Comparison of ENCODE assay signal across 10 cellular contexts in the genomic region with DNA sequence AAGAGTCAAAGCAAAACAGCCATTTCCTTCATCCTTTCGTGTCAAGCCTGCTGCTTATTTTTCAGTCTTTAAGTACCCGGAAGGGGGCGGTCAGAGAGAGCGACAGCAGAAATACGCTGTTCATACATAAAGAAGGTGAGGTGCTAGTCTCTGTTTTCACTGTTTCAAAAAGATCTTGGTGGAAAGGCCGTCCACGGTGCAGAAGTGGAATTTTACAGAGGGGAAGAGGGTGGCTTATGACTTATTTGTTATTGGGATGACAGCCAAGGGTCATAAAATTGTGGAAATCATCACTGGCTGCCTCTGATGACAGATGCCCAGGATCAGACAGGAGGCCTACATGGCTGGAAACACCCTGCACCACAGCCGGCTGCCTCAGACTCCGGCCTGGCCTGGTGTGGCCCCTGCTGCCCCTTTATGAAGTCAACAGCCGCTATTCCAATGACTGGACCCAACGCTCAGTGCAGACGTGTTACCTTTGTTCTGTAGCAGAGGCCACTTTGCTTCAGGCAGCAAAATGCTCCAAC. TPM values are rescaled to one million over a fixed set of nuclear protein-coding genes. Genes with fewer than 3 reads are reported as not detected.
DNase-seq lines count a peak whose midpoint lies in the region; ATAC-seq and TF ChIP-seq lines count a peak whose summit lies in the region.
"Had no signal": no experiment of that assay in that cellular context is flagged by ENCODE, and none has a peak within 500 bp of the region (broad histone marks: within the 10 kb centered on the region; RNA-seq: fewer than 3 reads in every experiment).

No MANE protein-coding gene starts in this region.

- H3K9me3 Mint-ChIP-seq in activated CD8-positive, alpha-beta memory T cell treated with anti-CD3 and anti-CD28 coated beads, Interleukin-2, amount 10 ng/mL, durations not matched to agents 7 days and 5 days (ENCODE audit: low read depth) = no peaks in the 10 kb centered on the region
- no peaks in the 10 kb centered on the region for H3K9me3 Mint-ChIP-seq in H9
- H3K9me3 Mint-ChIP-seq: activated T-cell treated with anti-CD3 and anti-CD28 coated beads, Interleukin-2, amount 50 U/mL, for 24 hours had no signal

- peak overlapping the region; percentile 35 for H3K27ac ChIP-seq in substantia nigra (ENCODE audit: low read depth, low read length, poor library complexity, severe bottlenecking)
- no peak overlapping the region for H3K27ac ChIP-seq in H9 (ENCODE audit: insufficient read length, low read depth, low read length)
- peak overlapping the region in 2 of 4 donors; percentile 5 to 27 for H3K27ac ChIP-seq in esophagus muscularis mucosa (replicated peaks in 1 of 4)

- H3K23me2 ChIP-seq in H9 (ENCODE audit: insufficient read length, low read depth, low read length, poor library complexity, severe bottlenecking) = no peaks in the 10 kb centered on the region

- H3K36me3 Mint-ChIP-seq in activated CD8-positive, alpha-beta memory T cell treated with anti-CD3 and anti-CD28 coated beads, Interleukin-2, amount 10 ng/mL, durations not matched to agents 7 days and 5 days = peaks cover 10% of the 10 kb centered on the region
- peaks cover 10 to 12% (median 10%) of the 10 kb centered on the region in 3 experiments for H3K36me3 Mint-ChIP-seq in H9 (ENCODE audit: insufficient read depth in 1 of 3, low read depth in 3 of 3)

- no peak overlapping the region for H2BK5ac ChIP-seq in H9 (ENCODE audit: insufficient read length, low read length)

- no peak overlapping the region for H3K56ac ChIP-seq in H9 (ENCODE audit: insufficient read length, low read depth, low read length)

- CTCF ChIA-PET in activated CD8-positive, alpha-beta memory T cell treated with anti-CD3 and anti-CD28 coated beads, Interleukin-2, amount 10 ng/mL, durations not matched to agents 7 days and 5 days (lab: Charles Lee) = interaction anchor here (1.2 kb wide), 1 partner anchor 12 kb away, joined by 3 read pairs; no protein-coding TSS in a partner anchor

- H2AK5ac ChIP-seq in H9 (ENCODE audit: insufficient read length, low read length) = no peak overlapping the region

- no peaks in the 10 kb centered on the region for H4K20me1 ChIP-seq in H9 (ENCODE audit: control insufficient read depth, insufficient read depth, insufficient read length)

- H3K9me3 ChIP-seq in H9 (ENCODE audit: control insufficient read depth, low read depth, low read length) (no peaks in the 10 kb centered on the region), esophagus muscularis mucosa (no peaks in the 10 kb centered on the region)

- H3K4me1 ChIP-seq in H9 (ENCODE audit: insufficient read depth, low read length) (no peaks in the 10 kb centered on the region), esophagus muscularis mucosa (peaks cover 37 to 52% (median 41%) of the 10 kb centered on the region in 4 donors)

- no peaks in the 10 kb centered on the region for H3K79me1 ChIP-seq in H9 (ENCODE audit: insufficient read depth, low read depth, low read length, poor library complexity, severe bottlenecking)

- DNase-seq in activated CD8-positive, alpha-beta memory T cell treated with anti-CD3 and anti-CD28 coated beads, Interleukin-2, amount 10 ng/mL, durations not matched to agents 7 days and 5 days = no peak
- DNase-seq in activated CD8-positive, alpha-beta memory T cell treated with anti-CD3 and anti-CD28 coated beads for 24 hours = no peak
- DNase-seq in NOMO-1 treated with DMSO at 0.1 percent for 48 hours (lab: John Stamatoyannopoulos, UW; ENCODE audit: unreplicated experiment) = peak; percentile 35
- no peak for DNase-seq in left cardiac atrium
- no peak for DNase-seq in substantia nigra (lab: John Stamatoyannopoulos, UW)
- no peak for DNase-seq in H9
- DNase-seq in esophagus muscularis mucosa (ENCODE audit: extremely low spot score) = no peak
- DNase-seq: activated T-cell treated with anti-CD3 and anti-CD28 coated beads, Interleukin-2, amount 50 U/mL, for 24 hours; NCI-H510A had no signal

- no peak overlapping the region; the same call in 1 of the 2 replicates for H3K14ac ChIP-seq in H9 (ENCODE audit: insufficient read depth, low read length)

- H3K4me2 ChIP-seq in H9 (ENCODE audit: insufficient read depth, insufficient read length, low read length) = no peak overlapping the region

- no peak overlapping the region for H3K18ac ChIP-seq in H9 (ENCODE audit: insufficient read length, low read depth, low read length)

- TF ChIP-seq CTCF in H9 (conservative IDR thresholded peaks at IDR 0.05) (no peak), esophagus muscularis mucosa (IDR thresholded peaks at IDR 0.05) (no peak)

- H3K27me3 ChIP-seq in H9 (ENCODE audit: insufficient read depth, low read length) (no peaks in the 10 kb centered on the region), esophagus muscularis mucosa (no peaks in the 10 kb centered on the region)

- no peak overlapping the region for H3K4ac ChIP-seq in H9 (ENCODE audit: low read depth, low read length)

- H3K79me2 ChIP-seq in H9 (ENCODE audit: insufficient read depth, low read length) = no peaks in the 10 kb centered on the region

- H3K4me3 ChIP-seq in esophagus muscularis mucosa = no peak overlapping the region

- WGBS in H9 (ENCODE audit: extremely low coverage, insufficient read length, low lambda C conversion rate) = no CpG with 5 or more reads among the region's 12 CpGs
- 70% methylated on average over 12 of the region's 12 CpGs for WGBS in esophagus muscularis mucosa

- H3K36me3 ChIP-seq in esophagus muscularis mucosa = peaks cover 11 to 14% (median 12%) of the 10 kb centered on the region in 4 donors

- H2AFZ ChIP-seq in H9 (ENCODE audit: low read length) = no peak overlapping the region

- no peak overlapping the region for H2BK20ac ChIP-seq in H9 (ENCODE audit: low read depth, low read length, poor library complexity, severe bottlenecking)

- no peak overlapping the region for H3K4me3 Mint-ChIP-seq in activated CD8-positive, alpha-beta memory T cell treated with anti-CD3 and anti-CD28 coated beads, Interleukin-2, amount 10 ng/mL, durations not matched to agents 7 days and 5 days
- H3K4me3 Mint-ChIP-seq in H9 = no peak overlapping the region
- H3K4me3 Mint-ChIP-seq: activated T-cell treated with anti-CD3 and anti-CD28 coated beads, Interleukin-2, amount 50 U/mL, for 24 hours had no signal

- H4K91ac ChIP-seq in H9 (ENCODE audit: insufficient read length, low read depth, low read length) = no peak overlapping the region

- ATAC-seq in activated CD8-positive, alpha-beta memory T cell treated with anti-CD3 and anti-CD28 coated beads, Interleukin-2, amount 10 ng/mL, durations not matched to agents 7 days and 5 days = peak; percentile 66
- ATAC-seq in left cardiac atrium (peak; percentile 72 to 76), GM18505 (IDR thresholded peaks at IDR 0.05; ENCODE audit: unreplicated experiment) (no peak)

- TF ChIP-seq POLR2A in GM18505 (IDR thresholded peaks at IDR 0.05; ENCODE audit: borderline replicate concordance, extremely low read depth, insufficient read depth, insufficient read length) = no peak
- no peak for TF ChIP-seq POLR2A in esophagus muscularis mucosa (IDR thresholded peaks at IDR 0.05; ENCODE audit: low read depth)

- H4K5ac ChIP-seq in H9 (ENCODE audit: insufficient read length, low read depth, low read length) = no peak overlapping the region

- no peak overlapping the region for H2BK12ac ChIP-seq in H9 (ENCODE audit: insufficient read length, low read depth, low read length)

- H3K27ac Mint-ChIP-seq in activated CD8-positive, alpha-beta memory T cell treated with anti-CD3 and anti-CD28 coated beads, Interleukin-2, amount 10 ng/mL, durations not matched to agents 7 days and 5 days = no peak overlapping the region
- H3K27ac Mint-ChIP-seq in H9 = no peak overlapping the region
- H3K27ac Mint-ChIP-seq: activated T-cell treated with anti-CD3 and anti-CD28 coated beads, Interleukin-2, amount 50 U/mL, for 24 hours had no signal

- no peak overlapping the region for H3T11ph ChIP-seq in H9 (ENCODE audit: low read length)

- no peaks in the 10 kb centered on the region for H3K27me3 Mint-ChIP-seq in activated CD8-positive, alpha-beta memory T cell treated with anti-CD3 and anti-CD28 coated beads, Interleukin-2, amount 10 ng/mL, durations not matched to agents 7 days and 5 days
- H3K27me3 Mint-ChIP-seq in H9 (ENCODE audit: low read depth) = no peaks in the 10 kb centered on the region
- H3K27me3 Mint-ChIP-seq: activated T-cell treated with anti-CD3 and anti-CD28 coated beads, Interleukin-2, amount 50 U/mL, for 24 hours had no signal

- H3K4me1 Mint-ChIP-seq in activated CD8-positive, alpha-beta memory T cell treated with anti-CD3 and anti-CD28 coated beads, Interleukin-2, amount 10 ng/mL, durations not matched to agents 7 days and 5 days = peaks cover 11% of the 10 kb centered on the region
- peaks cover 9 to 12% of the 10 kb centered on the region in 2 experiments for H3K4me1 Mint-ChIP-seq in H9

- H3K23ac ChIP-seq in H9 (ENCODE audit: insufficient read length, low read depth, low read length) = no peak overlapping the region

- H4K8ac ChIP-seq in H9 (replicated peaks; ENCODE audit: insufficient read length, low read depth, low read length) = no peak overlapping the region

- H3K9ac ChIP-seq in H9 (ENCODE audit: extremely low read depth, insufficient read length, low read length) = no peak overlapping the region

- no peak overlapping the region for H2BK15ac ChIP-seq in H9 (ENCODE audit: low read depth, low read length)

- TF ChIP-seq EP300 in esophagus muscularis mucosa (IDR thresholded peaks at IDR 0.05) = no peak

- no peak overlapping the region for H2BK120ac ChIP-seq in H9 (ENCODE audit: low read depth, low read length, poor library complexity, severe bottlenecking)

- intact Hi-C loops in left cardiac atrium (cut with DNase I) = loop anchor here in 1 of 2 donors (10.0 kb wide), 1 partner anchor 54 kb away; a partner anchor contains a TSS
- intact Hi-C loops in esophagus muscularis mucosa (cut with DNase I) = loop anchor here (10.0 kb wide), 1 partner anchor 66 kb away; no protein-coding TSS in a partner anchor

RNA-seq across cellular contexts. Expression of a gene that starts 57.0 kb away (rescaled TPM):
- total RNA-seq in activated CD8-positive, alpha-beta memory T cell treated with anti-CD3 and anti-CD28 coated beads, Interleukin-2, amount 10 ng/mL, durations not matched to agents 7 days and 5 days = 10 to 100 TPM; 20.2 to 21.4 TPM
- total RNA-seq in left cardiac atrium (100 to 1,000 TPM; 123 to 139 TPM), H9 (2021) (19.0 and 21.9 TPM in 2 replicates), esophagus muscularis mucosa (10 to 100 TPM; 20.9 to 40.9 (median 26.7) TPM)
